ENCODE assay signal across 8 cellular contexts in genomic region chr22:24134090-24134846, GRCh38. TPM values are rescaled to one million over a fixed set of nuclear protein-coding genes. Genes with fewer than 3 reads are reported as not detected.
DNase-seq lines count a peak whose midpoint lies in the region; ATAC-seq and TF ChIP-seq lines count a peak whose summit lies in the region.

No MANE protein-coding gene starts in this region.

- DNase-seq in T-helper 17 cell (peak in 2 of 3 donors; percentile 35 to 49), middle frontal gyrus (ENCODE audit: extremely low spot score, low spot score) (peak; percentile 62), esophagus muscularis mucosa (ENCODE audit: extremely low spot score) (no peak), NCI-H748 (lab: John Stamatoyannopoulos, UW; ENCODE audit: unreplicated experiment) (no peak), islet precursor cell (no peak)
- peak; percentile 73 for DNase-seq in activated naive CD4-positive, alpha-beta T cell treated with anti-CD3 and anti-CD28 coated beads for 36 hours
- peak in 1 of 2 donors; percentile 60 for DNase-seq in stimulated activated effector memory CD8-positive, alpha-beta T cell treated with anti-CD3 and anti-CD28 coated beads, Interleukin-12 subunit alpha, Interleukin-12 subunit beta, amount 100 ng/mL, for 72 hours (ENCODE audit: low spot score in 2 of 2)

- CTCF ChIA-PET in activated naive CD4-positive, alpha-beta T cell treated with anti-CD3 and anti-CD28 coated beads for 36 hours (lab: Charles Lee) = interaction anchor here (0.8 to 1.2 kb wide), 4 partner anchors 20 to 124 kb away, joined by 3 read pairs; no protein-coding TSS in a partner anchor

- intact Hi-C loops in activated naive CD4-positive, alpha-beta T cell treated with anti-CD3 and anti-CD28 coated beads for 36 hours (cut with micrococcal nuclease) = no loop called here
- intact Hi-C loops in esophagus muscularis mucosa (cut with DNase I) = no loop called here

- H3K4me3 ChIP-seq in esophagus muscularis mucosa = no peak overlapping the region

- WGBS in esophagus muscularis mucosa = 68% methylated on average over 14 of the region's 22 CpGs

- no peaks in the 10 kb centered on the region for H3K27me3 Mint-ChIP-seq in T-helper 17 cell
- no peaks in the 10 kb centered on the region for H3K27me3 Mint-ChIP-seq in activated naive CD4-positive, alpha-beta T cell treated with anti-CD3 and anti-CD28 coated beads for 36 hours (ENCODE audit: low read depth)

- no peak overlapping the region for H3K27ac ChIP-seq in esophagus muscularis mucosa (replicated peaks in 1 of 4)

- TF ChIP-seq EP300 in esophagus muscularis mucosa (IDR thresholded peaks at IDR 0.05) = no peak

- peaks cover 0 to 55% (median 46%) of the 10 kb centered on the region in 4 donors for H3K36me3 ChIP-seq in esophagus muscularis mucosa

- peaks cover 19 to 47% (median 33%) of the 10 kb centered on the region in 4 donors for H3K4me1 ChIP-seq in esophagus muscularis mucosa

- no peak overlapping the region for H3K4me3 Mint-ChIP-seq in T-helper 17 cell
- no peak overlapping the region for H3K4me3 Mint-ChIP-seq in activated naive CD4-positive, alpha-beta T cell treated with anti-CD3 and anti-CD28 coated beads for 36 hours
- H3K4me3 Mint-ChIP-seq in stimulated activated effector memory CD8-positive, alpha-beta T cell treated with anti-CD3 and anti-CD28 coated beads, Interleukin-12 subunit alpha, Interleukin-12 subunit beta, amount 100 ng/mL, for 72 hours = no peak overlapping the region

- H3K36me3 Mint-ChIP-seq in T-helper 17 cell (ENCODE audit: low read depth) = peaks cover 3% of the 10 kb centered on the region
- H3K36me3 Mint-ChIP-seq in activated naive CD4-positive, alpha-beta T cell treated with anti-CD3 and anti-CD28 coated beads for 36 hours (ENCODE audit: low read depth) = peaks cover 31% of the 10 kb centered on the region
- peaks cover 60% of the 10 kb centered on the region for H3K36me3 Mint-ChIP-seq in stimulated activated effector memory CD8-positive, alpha-beta T cell treated with anti-CD3 and anti-CD28 coated beads, Interleukin-12 subunit alpha, Interleukin-12 subunit beta, amount 100 ng/mL, for 72 hours

- H3K9me3 ChIP-seq in T-helper 17 cell (ENCODE audit: control insufficient read depth, low read length, poor library complexity, severe bottlenecking) (no peaks in the 10 kb centered on the region), esophagus muscularis mucosa (no peaks in the 10 kb centered on the region)

- ATAC-seq in T-helper 17 cell (peak; percentile 83), GM18858 (IDR thresholded peaks at IDR 0.05; ENCODE audit: unreplicated experiment) (no peak)
- ATAC-seq in stimulated activated effector memory CD8-positive, alpha-beta T cell treated with anti-CD3 and anti-CD28 coated beads, Interleukin-12 subunit alpha, Interleukin-12 subunit beta, amount 100 ng/mL, for 72 hours = peak; percentile 66

- no peaks in the 10 kb centered on the region for H3K9me3 Mint-ChIP-seq in activated naive CD4-positive, alpha-beta T cell treated with anti-CD3 and anti-CD28 coated beads for 36 hours
- no peaks in the 10 kb centered on the region for H3K9me3 Mint-ChIP-seq in stimulated activated effector memory CD8-positive, alpha-beta T cell treated with anti-CD3 and anti-CD28 coated beads, Interleukin-12 subunit alpha, Interleukin-12 subunit beta, amount 100 ng/mL, for 72 hours

- peaks cover 18% of the 10 kb centered on the region for H3K4me1 Mint-ChIP-seq in T-helper 17 cell
- peaks cover 17% of the 10 kb centered on the region for H3K4me1 Mint-ChIP-seq in activated naive CD4-positive, alpha-beta T cell treated with anti-CD3 and anti-CD28 coated beads for 36 hours (ENCODE audit: low read depth)
- peaks cover 31% of the 10 kb centered on the region for H3K4me1 Mint-ChIP-seq in stimulated activated effector memory CD8-positive, alpha-beta T cell treated with anti-CD3 and anti-CD28 coated beads, Interleukin-12 subunit alpha, Interleukin-12 subunit beta, amount 100 ng/mL, for 72 hours

- peak overlapping the region; percentile 78 for H3K27ac Mint-ChIP-seq in T-helper 17 cell
- H3K27ac Mint-ChIP-seq in activated naive CD4-positive, alpha-beta T cell treated with anti-CD3 and anti-CD28 coated beads for 36 hours = no peak overlapping the region
- no peak overlapping the region for H3K27ac Mint-ChIP-seq in stimulated activated effector memory CD8-positive, alpha-beta T cell treated with anti-CD3 and anti-CD28 coated beads, Interleukin-12 subunit alpha, Interleukin-12 subunit beta, amount 100 ng/mL, for 72 hours

- TF ChIP-seq CTCF in esophagus muscularis mucosa (IDR thresholded peaks at IDR 0.05) = no peak

- H3K27me3 ChIP-seq in esophagus muscularis mucosa = no peaks in the 10 kb centered on the region

- TF ChIP-seq POLR2A in esophagus muscularis mucosa (IDR thresholded peaks at IDR 0.05; ENCODE audit: low read depth) = no peak

RNA-seq across cellular contexts. Expression of gene SUSD2, which starts 47.0 kb away (rescaled TPM):
- total RNA-seq in T-helper 17 cell (1 to 10 TPM in 1 of 2 donors, under 1 TPM in 1; 0.80 to 1.1 TPM), esophagus muscularis mucosa (1 to 10 TPM; 3.3 to 10.0 (median 4.2) TPM)
- total RNA-seq in activated naive CD4-positive, alpha-beta T cell treated with anti-CD3 and anti-CD28 coated beads for 36 hours = under 1 TPM; 0.21 to 0.22 TPM

Comparison
In these comparisons a context has a peak if more than half of its experiments do, and no peak if none do; other contexts are left out.
1. DNase-seq: peak in T-helper 17 cell (2 of 3), activated naive CD4-positive, alpha-beta T cell treated with anti-CD3 and anti-CD28 coated beads for 36 hours (single experiment) and middle frontal gyrus (single experiment); none in esophagus muscularis mucosa (single experiment), NCI-H748 (single experiment) and islet precursor cell (single experiment).